ENCODE assay signal across 25 cellular contexts in the genomic region with DNA sequence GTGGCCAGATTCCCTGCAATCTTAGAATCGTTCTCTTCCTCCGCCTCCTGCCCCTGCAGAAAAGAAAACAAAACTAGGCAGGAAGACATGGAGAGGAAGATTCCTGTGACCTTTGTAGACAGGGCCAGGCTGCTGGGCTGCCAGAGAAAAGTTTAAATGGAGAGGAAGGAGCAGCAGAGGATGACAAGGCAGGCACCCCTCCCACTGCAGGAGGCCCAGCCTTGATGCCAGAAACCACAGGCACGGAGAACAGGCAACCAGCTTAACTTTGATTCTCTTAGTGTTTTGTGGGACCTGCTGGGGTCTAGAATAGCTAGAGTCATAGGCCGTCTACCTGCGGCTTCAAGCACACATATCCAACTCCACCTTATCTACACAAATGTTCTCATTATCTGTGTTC.
"Had no signal": no experiment of that assay in that cellular context is flagged by ENCODE, and none has a peak within 500 bp of the region (broad histone marks: within the 10 kb centered on the region; RNA-seq: fewer than 3 reads in every experiment).

No MANE protein-coding gene starts in this region.

- H3K9me3 ChIP-seq: left lung, lower lobe of right lung, pancreas, prostate gland, sigmoid colon, tibial nerve, uterus had no signal

- H3K4me3 ChIP-seq: left lung, lower lobe of right lung, neural progenitor cell, pancreas, prostate gland, sigmoid colon, spleen, tibial nerve, uterus had no signal

- ATAC-seq: left cardiac atrium; left lung; natural killer cell; pancreas; stimulated activated effector memory CD8-positive, alpha-beta T cell treated with anti-CD3 and anti-CD28 coated beads, Interleukin-12 subunit alpha, Interleukin-12 subunit beta, amount 100 ng/mL, for 72 hours; stimulated activated naive CD8-positive, alpha-beta T cell treated with anti-CD3 and anti-CD28 coated beads, Interleukin-15, amount 100 ng/mL, for 72 hours had no signal

- H3K36me3 ChIP-seq: left lung, lower lobe of right lung, neural progenitor cell, pancreas, prostate gland, sigmoid colon, spleen, tibial nerve, uterus had no signal

- H2AFZ ChIP-seq: neural progenitor cell had no signal

- H3K9ac ChIP-seq: neural progenitor cell had no signal

- DNase-seq: hippocampal formation; kidney glomerular epithelial cell; left cardiac atrium; left lung; lower lobe of right lung; mammary epithelial cell; mesenchymal stem cell; naive B cell; natural killer cell; nephron progenitor cell; pancreas; retina; right cardiac atrium; sigmoid colon; small intestine; spleen; stimulated activated CD4-positive, alpha-beta T cell treated with anti-CD3 and anti-CD28 coated beads, Interleukin-4, amount 100 ng/mL, for 24 hours; stimulated activated naive CD4-positive, alpha-beta T cell treated with Interleukin-2 at 50 U/mL for 16 hours; stimulated activated naive CD8-positive, alpha-beta T cell treated with anti-CD3 and anti-CD28 coated beads, Interleukin-15, amount 100 ng/mL, for 72 hours; substantia nigra; uterus had no signal

- H3K27ac ChIP-seq: left lung, lower lobe of right lung, neural progenitor cell, pancreas, prostate gland, sigmoid colon, spleen, uterus had no signal

- H3K4me1 ChIP-seq: left lung, lower lobe of right lung, neural progenitor cell, pancreas, prostate gland, spleen, uterus had no signal

- H3K27me3 ChIP-seq: left lung, neural progenitor cell, pancreas, sigmoid colon, spleen, tibial nerve, uterus had no signal

- H3K4me2 ChIP-seq: neural progenitor cell had no signal
